Comparison of ENCODE assay signal across 8 cellular contexts in genomic region chr10:104328636-104328915, GRCh38. TPM values are rescaled to one million over a fixed set of nuclear protein-coding genes. Genes with fewer than 3 reads are reported as not detected.
DNase-seq lines count a peak whose midpoint lies in the region; TF ChIP-seq lines count a peak whose summit lies in the region.

No MANE protein-coding gene starts in this region.

- intact Hi-C loops in testis (cut with DNase I; ENCODE audit: low total_unique reads): no loop called here

- TF ChIP-seq POLR2A in testis (IDR thresholded peaks at IDR 0.05): no peak

- CTCF ChIA-PET in activated CD4-positive, alpha-beta T cell treated with anti-CD3 and anti-CD28 coated beads, Interleukin-2, amount 10 ng/mL, durations not matched to agents 7 days and 5 days (lab: Charles Lee): interaction anchor here (1.7 to 2.4 kb wide), 2 partner anchors 10 to 23 kb away, joined by 6 to 10 read pairs; partner anchors contain the start of gene ITPRIP

- DNase-seq in activated CD4-positive, alpha-beta T cell treated with anti-CD3 and anti-CD28 coated beads, Interleukin-2, amount 10 ng/mL, durations not matched to agents 7 days and 5 days: no peak
- DNase-seq in activated CD4-positive, alpha-beta T cell treated with anti-CD3 and anti-CD28 coated beads, Interleukin-2, amount 50 U/mL, for 4 hours: no peak
- no peak for DNase-seq in activated naive CD8-positive, alpha-beta T cell treated with anti-CD3 and anti-CD28 coated beads for 36 hours
- DNase-seq in kidney epithelial cell (ENCODE audit: low read depth): no peak
- no peak for DNase-seq in testis
- no peak for DNase-seq in NK-92 (lab: John Stamatoyannopoulos, UW; ENCODE audit: unreplicated experiment)
- no peak for DNase-seq in NCI-H748 treated with DMSO at 0.1 percent for 48 hours (lab: John Stamatoyannopoulos, UW)
- DNase-seq in NCI-H2029 (lab: John Stamatoyannopoulos, UW): no peak

- no peaks in the 10 kb centered on the region for H3K9me3 Mint-ChIP-seq in activated CD4-positive, alpha-beta T cell treated with anti-CD3 and anti-CD28 coated beads, Interleukin-2, amount 10 ng/mL, durations not matched to agents 7 days and 5 days
- no peaks in the 10 kb centered on the region for H3K9me3 Mint-ChIP-seq in activated naive CD8-positive, alpha-beta T cell treated with anti-CD3 and anti-CD28 coated beads for 36 hours

- peak overlapping the region; percentile 90 for H3K27ac Mint-ChIP-seq in activated CD4-positive, alpha-beta T cell treated with anti-CD3 and anti-CD28 coated beads, Interleukin-2, amount 10 ng/mL, durations not matched to agents 7 days and 5 days
- peak overlapping the region; percentile 93 for H3K27ac Mint-ChIP-seq in activated naive CD8-positive, alpha-beta T cell treated with anti-CD3 and anti-CD28 coated beads for 36 hours

- peaks cover 99% of the 10 kb centered on the region for H3K4me1 Mint-ChIP-seq in activated CD4-positive, alpha-beta T cell treated with anti-CD3 and anti-CD28 coated beads, Interleukin-2, amount 10 ng/mL, durations not matched to agents 7 days and 5 days
- peaks cover 96% of the 10 kb centered on the region for H3K4me1 Mint-ChIP-seq in activated naive CD8-positive, alpha-beta T cell treated with anti-CD3 and anti-CD28 coated beads for 36 hours

- H3K4me3 Mint-ChIP-seq in activated CD4-positive, alpha-beta T cell treated with anti-CD3 and anti-CD28 coated beads, Interleukin-2, amount 10 ng/mL, durations not matched to agents 7 days and 5 days: peak overlapping the region; percentile 71
- H3K4me3 Mint-ChIP-seq in activated naive CD8-positive, alpha-beta T cell treated with anti-CD3 and anti-CD28 coated beads for 36 hours: peak overlapping the region; percentile 64

- H3K4me3 ChIP-seq in kidney epithelial cell (ENCODE audit: low read depth, low read length): peak overlapping the region; percentile 17
- no peak overlapping the region for H3K4me3 ChIP-seq in testis

- no peak for TF ChIP-seq CTCF in kidney epithelial cell (IDR thresholded peaks at IDR 0.05; ENCODE audit: insufficient read depth, low read length, poor library complexity, severe bottlenecking)
- TF ChIP-seq CTCF in testis (IDR thresholded peaks at IDR 0.05): no peak

- POLR2A ChIA-PET in activated CD4-positive, alpha-beta T cell treated with anti-CD3 and anti-CD28 coated beads, Interleukin-2, amount 10 ng/mL, durations not matched to agents 7 days and 5 days (lab: Charles Lee): no interaction called here

- H3K27me3 Mint-ChIP-seq in activated CD4-positive, alpha-beta T cell treated with anti-CD3 and anti-CD28 coated beads, Interleukin-2, amount 10 ng/mL, durations not matched to agents 7 days and 5 days: no peaks in the 10 kb centered on the region
- H3K27me3 Mint-ChIP-seq in activated naive CD8-positive, alpha-beta T cell treated with anti-CD3 and anti-CD28 coated beads for 36 hours: no peaks in the 10 kb centered on the region

- 17 to 22% methylated on average over 3 of the region's 3 CpGs for WGBS in testis, 2 donors

- peak overlapping the region; percentile 69 to 88 for H3K27ac ChIP-seq in testis

- peaks cover 84% of the 10 kb centered on the region for H3K4me1 ChIP-seq in testis

- H3K9me3 ChIP-seq in testis: no peaks in the 10 kb centered on the region

- peaks cover 43% of the 10 kb centered on the region for H3K36me3 Mint-ChIP-seq in activated CD4-positive, alpha-beta T cell treated with anti-CD3 and anti-CD28 coated beads, Interleukin-2, amount 10 ng/mL, durations not matched to agents 7 days and 5 days (ENCODE audit: low read depth)
- H3K36me3 Mint-ChIP-seq in activated naive CD8-positive, alpha-beta T cell treated with anti-CD3 and anti-CD28 coated beads for 36 hours: peaks cover 28% of the 10 kb centered on the region

- no peaks in the 10 kb centered on the region for H3K27me3 ChIP-seq in kidney epithelial cell (ENCODE audit: control insufficient read depth, insufficient read depth, low read length)
- H3K27me3 ChIP-seq in testis: no peaks in the 10 kb centered on the region

- H3K36me3 ChIP-seq in kidney epithelial cell (ENCODE audit: control insufficient read depth, insufficient read depth, low read length) (no peaks in the 10 kb centered on the region), testis (ENCODE audit: low read depth, missing control alignments) (no peaks in the 10 kb centered on the region)

RNA-seq across cellular contexts. Expression of gene ITPRIP, which starts 9.7 kb away (rescaled TPM):
- total RNA-seq in activated CD4-positive, alpha-beta T cell treated with anti-CD3 and anti-CD28 coated beads, Interleukin-2, amount 10 ng/mL, durations not matched to agents 7 days and 5 days: 10 to 100 TPM; 24.9 to 26.5 TPM
- 10 to 100 TPM; 18.8 to 19.4 TPM for total RNA-seq in activated naive CD8-positive, alpha-beta T cell treated with anti-CD3 and anti-CD28 coated beads for 36 hours
- 34.8 and 41.1 TPM in 2 replicates for total RNA-seq in kidney epithelial cell
- 10 to 100 TPM; 21.6 to 29.5 TPM for total RNA-seq in testis
- polyA plus RNA-seq in testis (ENCODE audit: insufficient read depth, low read depth, low replicate concordance): 21.5 TPM

RNA-seq across cellular contexts. Expression of gene CFAP58, which starts 25.1 kb away (rescaled TPM):
- total RNA-seq in activated CD4-positive, alpha-beta T cell treated with anti-CD3 and anti-CD28 coated beads, Interleukin-2, amount 10 ng/mL, durations not matched to agents 7 days and 5 days: under 1 TPM; 0.22 to 0.27 TPM
- under 1 TPM; 0.34 to 0.41 TPM for total RNA-seq in activated naive CD8-positive, alpha-beta T cell treated with anti-CD3 and anti-CD28 coated beads for 36 hours
- total RNA-seq in kidney epithelial cell (0.75 TPM in 2 replicates), testis (10 to 100 TPM; 10.1 to 14.6 TPM)
- 16.3 TPM for polyA plus RNA-seq in testis (ENCODE audit: insufficient read depth, low read depth, low replicate concordance)

RNA-seq across cellular contexts. Expression of gene GSTO2, which starts 59.6 kb away (rescaled TPM):
- 1 to 10 TPM in 1 of 2 experiments, under 1 TPM in 1; 0.81 to 1.3 TPM for total RNA-seq in activated CD4-positive, alpha-beta T cell treated with anti-CD3 and anti-CD28 coated beads, Interleukin-2, amount 10 ng/mL, durations not matched to agents 7 days and 5 days
- 1 to 10 TPM; 1.5 to 2.5 TPM for total RNA-seq in activated naive CD8-positive, alpha-beta T cell treated with anti-CD3 and anti-CD28 coated beads for 36 hours
- total RNA-seq in kidney epithelial cell: 22.0 and 24.0 TPM in 2 replicates
- total RNA-seq in testis: 10 to 100 TPM; 28.9 to 51.7 TPM
- 53.7 TPM for polyA plus RNA-seq in testis (ENCODE audit: insufficient read depth, low read depth, low replicate concordance)
